Comparison of ENCODE assay signal across 29 cellular contexts in genomic region chr7:123782071-123782798, GRCh38. TPM values are rescaled to one million over a fixed set of nuclear protein-coding genes. Genes with fewer than 3 reads are reported as not detected.
DNase-seq lines count a peak whose midpoint lies in the region; ATAC-seq, FAIRE-seq and TF ChIP-seq lines count a peak whose summit lies in the region.
"Had no signal": no experiment of that assay in that cellular context is flagged by ENCODE, and none has a peak within 500 bp of the region (broad histone marks: within the 10 kb centered on the region; RNA-seq: fewer than 3 reads in every experiment).

No MANE protein-coding gene starts in this region.

- no peak overlapping the region for H3K18ac ChIP-seq in H9 (ENCODE audit: insufficient read length, low read depth, low read length)

- H2AFZ ChIP-seq in H9 (ENCODE audit: low read length), result no peak overlapping the region

- H4K91ac ChIP-seq in H9 (ENCODE audit: insufficient read length, low read depth, low read length), result no peak overlapping the region

- intact Hi-C loops in body of pancreas (cut with DNase I), result no loop called here

- H3T11ph ChIP-seq in H9 (ENCODE audit: low read length), result no peak overlapping the region

- DNase-seq in H9 (no peak), body of pancreas (peak in 3 of 4 donors; percentile 21 to 40 (median 29)), iPS-NIHi11 (ENCODE audit: low spot score) (no peak), NCI-H2107 (lab: John Stamatoyannopoulos, UW) (no peak), germinal center (ENCODE audit: low spot score) (no peak)
- no peak for DNase-seq in stimulated activated CD4-positive, alpha-beta T cell treated with anti-CD3 and anti-CD28 coated beads, Interleukin-4, amount 100 ng/mL, for 24 hours
- DNase-seq: activated CD4-positive, alpha-beta T cell treated with anti-CD3 and anti-CD28 coated beads for 48 hours; activated CD8-positive, alpha-beta memory T cell treated with anti-CD3 and anti-CD28 coated beads for 24 hours; activated gamma-delta T cell; activated naive CD8-positive, alpha-beta T cell treated with anti-CD3 and anti-CD28 coated beads, Interleukin-2, amount 10 ng/mL, durations not matched to agents 7 days and 5 days; activated T-cell treated with anti-CD3 and anti-CD28 coated beads, Interleukin-2, amount 50 U/mL, for 24 hours; BE2C; CD8-positive, alpha-beta memory T cell; DMS153; head of caudate nucleus; MM.1S; NCI-H146; NCI-H510A treated with DMSO at 0.1 percent for 48 hours; nephron progenitor cell; retina; SHP77; stimulated activated CD4-positive, alpha-beta T cell treated with anti-CD3 and anti-CD28 coated beads, Interleukin-2, amount 100 ng/mL, for 48 hours; upper lobe of right lung had no signal

- H3K4me2 ChIP-seq in H9 (ENCODE audit: insufficient read depth, insufficient read length, low read length), result no peak overlapping the region

- H3K4me1 Mint-ChIP-seq in H9, result peaks cover 10 to 54% of the 10 kb centered on the region in 2 experiments
- H3K4me1 Mint-ChIP-seq: activated naive CD8-positive, alpha-beta T cell treated with anti-CD3 and anti-CD28 coated beads, Interleukin-2, amount 10 ng/mL, durations not matched to agents 7 days and 5 days; CD8-positive, alpha-beta memory T cell; central memory CD8-positive, alpha-beta T cell; nephron progenitor cell had no signal

- TF ChIP-seq POLR2A in body of pancreas (IDR thresholded peaks at IDR 0.05), result no peak

- H3K4ac ChIP-seq in H9 (ENCODE audit: low read depth, low read length), result no peak overlapping the region

- ATAC-seq in body of pancreas, result no peak
- ATAC-seq: upper lobe of right lung had no signal

- H3K14ac ChIP-seq in H9 (ENCODE audit: insufficient read depth, low read length), result no peak overlapping the region

- H3K27me3 Mint-ChIP-seq in H9 (ENCODE audit: low read depth), result no peaks in the 10 kb centered on the region

- no peak overlapping the region for H2BK15ac ChIP-seq in H9 (ENCODE audit: low read depth, low read length)

- H2BK5ac ChIP-seq in H9 (ENCODE audit: insufficient read length, low read length), result no peak overlapping the region

- H4K5ac ChIP-seq in H9 (ENCODE audit: insufficient read length, low read depth, low read length), result no peak overlapping the region

- H2BK12ac ChIP-seq in H9 (ENCODE audit: insufficient read length, low read depth, low read length), result no peak overlapping the region

- H3K4me3 ChIP-seq in body of pancreas (no peak overlapping the region), mucosa of stomach (ENCODE audit: low read length) (no peak overlapping the region)
- H3K4me3 ChIP-seq: HAP-1, upper lobe of right lung had no signal

- H3K27me3 ChIP-seq in H9 (ENCODE audit: insufficient read depth, low read length), result no peaks in the 10 kb centered on the region
- no peaks in the 10 kb centered on the region for H3K27me3 ChIP-seq in body of pancreas
- H3K27me3 ChIP-seq in mucosa of stomach (ENCODE audit: control insufficient read depth, insufficient read depth, low read length), result no peaks in the 10 kb centered on the region
- H3K27me3 ChIP-seq: upper lobe of right lung had no signal

- H3K4me1 ChIP-seq in H9 (ENCODE audit: insufficient read depth, low read length) (no peaks in the 10 kb centered on the region; the same call in 1 of the 2 replicates), body of pancreas (peaks cover 29% of the 10 kb centered on the region), mucosa of stomach (ENCODE audit: control insufficient read depth, insufficient read depth, low read length) (peaks cover 14% of the 10 kb centered on the region)
- H3K4me1 ChIP-seq: BE2C, upper lobe of right lung had no signal

- peak; percentile 72 for FAIRE-seq in islet of Langerhans (lab: Jason Lieb, UNC)
- FAIRE-seq: astrocyte had no signal

- TF ChIP-seq CTCF in H9 (conservative IDR thresholded peaks at IDR 0.05) (no peak), body of pancreas (IDR thresholded peaks at IDR 0.05) (no peak)

- no peak overlapping the region for H3K23ac ChIP-seq in H9 (ENCODE audit: insufficient read length, low read depth, low read length)

- H3K9ac ChIP-seq in H9 (ENCODE audit: extremely low read depth, insufficient read length, low read length) (no peak overlapping the region), mucosa of stomach (ENCODE audit: low read length) (peak overlapping the region; percentile 30)

- no CpG with 5 or more reads among the region's 2 CpGs for WGBS in H9 (ENCODE audit: extremely low coverage, insufficient read length, low lambda C conversion rate)
- 22% methylated on average over 2 of the region's 2 CpGs for WGBS in body of pancreas, 2 donors

- H3K36me3 ChIP-seq in body of pancreas (replicated peaks in 1 of 2; ENCODE audit: insufficient read depth in 1 of 2, low read depth in 2 of 2) (no peaks in the 10 kb centered on the region), mucosa of stomach (ENCODE audit: control insufficient read depth, insufficient read depth, low read length) (no peaks in the 10 kb centered on the region)
- H3K36me3 ChIP-seq: BE2C, HAP-1, upper lobe of right lung had no signal

- H2BK120ac ChIP-seq in H9 (ENCODE audit: low read depth, low read length, poor library complexity, severe bottlenecking), result peak overlapping the region; percentile 48

- no peaks in the 10 kb centered on the region for H3K23me2 ChIP-seq in H9 (ENCODE audit: insufficient read length, low read depth, low read length, poor library complexity, severe bottlenecking)

- H4K20me1 ChIP-seq in H9 (ENCODE audit: control insufficient read depth, insufficient read depth, insufficient read length), result no peaks in the 10 kb centered on the region

- no peak overlapping the region for H3K56ac ChIP-seq in H9 (ENCODE audit: insufficient read length, low read depth, low read length)

- no peaks in the 10 kb centered on the region for H3K79me1 ChIP-seq in H9 (ENCODE audit: insufficient read depth, low read depth, low read length, poor library complexity, severe bottlenecking)

- H2AK5ac ChIP-seq in H9 (ENCODE audit: insufficient read length, low read length), result no peak overlapping the region

- H3K9me3 ChIP-seq in H9 (ENCODE audit: control insufficient read depth, low read depth, low read length) (no peaks in the 10 kb centered on the region), body of pancreas (no peaks in the 10 kb centered on the region), mucosa of stomach (ENCODE audit: control insufficient read depth, low read length) (no peaks in the 10 kb centered on the region)
- H3K9me3 ChIP-seq: BE2C, HAP-1, upper lobe of right lung had no signal

- no peak overlapping the region for H2BK20ac ChIP-seq in H9 (ENCODE audit: low read depth, low read length, poor library complexity, severe bottlenecking)

- no peak overlapping the region for H4K8ac ChIP-seq in H9 (replicated peaks; ENCODE audit: insufficient read length, low read depth, low read length)

- no peak overlapping the region for H3K27ac ChIP-seq in H9 (ENCODE audit: insufficient read length, low read depth, low read length)
- H3K27ac ChIP-seq in body of pancreas, result peak overlapping the region in 1 of 4 donors; percentile 2
- H3K27ac ChIP-seq: upper lobe of right lung had no signal

- H3K79me2 ChIP-seq in H9 (ENCODE audit: insufficient read depth, low read length), result no peaks in the 10 kb centered on the region

- H3K36me3 Mint-ChIP-seq in H9 (ENCODE audit: insufficient read depth in 1 of 3, low read depth in 3 of 3), result no peaks in the 10 kb centered on the region
- H3K36me3 Mint-ChIP-seq: activated naive CD8-positive, alpha-beta T cell treated with anti-CD3 and anti-CD28 coated beads, Interleukin-2, amount 10 ng/mL, durations not matched to agents 7 days and 5 days; CD8-positive, alpha-beta memory T cell; mesothelial cell of epicardium had no signal

- peak overlapping the region in 1 of 3 experiments; percentile 31; a peak in 2 of 7 replicates for H3K27ac Mint-ChIP-seq in H9
- H3K27ac Mint-ChIP-seq: activated naive CD8-positive, alpha-beta T cell treated with anti-CD3 and anti-CD28 coated beads, Interleukin-2, amount 10 ng/mL, durations not matched to agents 7 days and 5 days; activated T-cell treated with anti-CD3 and anti-CD28 coated beads, Interleukin-2, amount 50 U/mL, for 24 hours; CD8-positive, alpha-beta memory T cell; mesothelial cell of epicardium; nephron progenitor cell had no signal

- no peak overlapping the region for H3K4me3 Mint-ChIP-seq in H9
- H3K4me3 Mint-ChIP-seq: activated naive CD8-positive, alpha-beta T cell treated with anti-CD3 and anti-CD28 coated beads, Interleukin-2, amount 10 ng/mL, durations not matched to agents 7 days and 5 days; activated T-cell treated with anti-CD3 and anti-CD28 coated beads, Interleukin-2, amount 50 U/mL, for 24 hours; CD8-positive, alpha-beta memory T cell; central memory CD8-positive, alpha-beta T cell; mesothelial cell of epicardium; nephron progenitor cell had no signal

- H3K9me3 Mint-ChIP-seq in H9, result no peaks in the 10 kb centered on the region; a peak in 1 of 5 replicates
- H3K9me3 Mint-ChIP-seq: activated naive CD8-positive, alpha-beta T cell treated with anti-CD3 and anti-CD28 coated beads, Interleukin-2, amount 10 ng/mL, durations not matched to agents 7 days and 5 days; activated T-cell treated with anti-CD3 and anti-CD28 coated beads, Interleukin-2, amount 50 U/mL, for 24 hours; CD8-positive, alpha-beta memory T cell; central memory CD8-positive, alpha-beta T cell; mesothelial cell of epicardium; nephron progenitor cell had no signal

RNA-seq across cellular contexts. Expression of gene WASL, which starts 33.4 kb away (rescaled TPM):
- total RNA-seq in H9 (2021) (39.3 and 41.9 TPM in 2 replicates), body of pancreas (10 to 100 TPM; 12.9 to 20.5 TPM)

Comparison
In these comparisons a context has a peak if more than half of its experiments do, and no peak if none do; other contexts are left out.
1. DNase-seq: peak in body of pancreas (3 of 4); none in H9 (single experiment), iPS-NIHi11 (single experiment), stimulated activated CD4-positive, alpha-beta T cell treated with anti-CD3 and anti-CD28 coated beads, Interleukin-4, amount 100 ng/mL, for 24 hours (single experiment), NCI-H2107 (single experiment) and germinal center (single experiment).